ENCODE assay signal across 19 cellular contexts in the genomic region with DNA sequence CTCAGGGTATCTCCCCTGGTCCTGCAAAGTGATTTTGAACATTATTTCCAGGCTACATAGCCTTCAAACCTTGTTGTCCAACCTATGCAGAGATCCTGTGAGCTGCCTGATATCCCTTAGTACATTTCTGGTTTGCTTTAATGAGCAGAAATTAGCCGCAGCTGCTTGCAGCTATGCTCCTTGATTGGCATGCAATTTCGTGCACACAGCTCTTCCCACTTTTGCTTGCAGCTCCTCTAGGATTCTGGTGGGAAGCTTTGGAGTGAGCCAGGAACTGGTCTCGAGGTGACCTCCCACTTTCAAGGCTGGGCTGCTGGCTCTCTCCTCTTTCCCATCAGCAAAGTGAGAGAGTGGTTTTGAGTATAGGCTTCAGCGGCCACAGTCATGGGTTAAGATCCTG. TPM values are rescaled to one million over a fixed set of nuclear protein-coding genes. Genes with fewer than 3 reads are reported as not detected.
DNase-seq lines count a peak whose midpoint lies in the region; TF ChIP-seq lines count a peak whose summit lies in the region.
"Had no signal": no experiment of that assay in that cellular context is flagged by ENCODE, and none has a peak within 500 bp of the region (broad histone marks: within the 10 kb centered on the region; RNA-seq: fewer than 3 reads in every experiment).

No MANE protein-coding gene starts in this region.

- peaks cover 9% of the 10 kb centered on the region for H3K27me3 Mint-ChIP-seq in activated CD4-positive, alpha-beta T cell treated with anti-CD3 and anti-CD28 coated beads, Interleukin-2, amount 10 ng/mL, durations not matched to agents 7 days and 5 days
- H3K27me3 Mint-ChIP-seq in H9 (ENCODE audit: low read depth) = peaks cover 31% of the 10 kb centered on the region

- no peak for TF ChIP-seq CTCF in H9 (conservative IDR thresholded peaks at IDR 0.05)
- no peak for TF ChIP-seq CTCF in stomach (IDR thresholded peaks at IDR 0.05)

- H3K4me3 ChIP-seq in mesenchymal stem cell (ENCODE audit: insufficient read depth in 1 of 2, low read depth in 1 of 2, low read length in 2 of 2) = no peak overlapping the region
- H3K4me3 ChIP-seq in stomach = no peak overlapping the region
- H3K4me3 ChIP-seq: A549; BLaER1 treated with 17β-estradiol and CSF1 and Interleukin-3, amounts not matched to agents 10 nM and 100 nM; GM23248 had no signal

- no peak overlapping the region for H3T11ph ChIP-seq in H9 (ENCODE audit: low read length)

- no peaks in the 10 kb centered on the region for H3K9me3 Mint-ChIP-seq in activated CD4-positive, alpha-beta T cell treated with anti-CD3 and anti-CD28 coated beads, Interleukin-2, amount 10 ng/mL, durations not matched to agents 7 days and 5 days
- H3K9me3 Mint-ChIP-seq in H9 = no peaks in the 10 kb centered on the region; a peak in 2 of 5 replicates

- H4K5ac ChIP-seq in H9 (ENCODE audit: insufficient read length, low read depth, low read length) = no peak overlapping the region

- H4K91ac ChIP-seq in mesenchymal stem cell (ENCODE audit: low read length) = no peak overlapping the region
- H4K91ac ChIP-seq in H9 (ENCODE audit: insufficient read length, low read depth, low read length) = no peak overlapping the region

- H3K23me2 ChIP-seq in H9 (ENCODE audit: insufficient read length, low read depth, low read length, poor library complexity, severe bottlenecking) = no peaks in the 10 kb centered on the region

- no peak for TF ChIP-seq EP300 in stomach (IDR thresholded peaks at IDR 0.05)

- H3K36me3 ChIP-seq in mesenchymal stem cell (ENCODE audit: control insufficient read depth in 1 of 2, insufficient read depth in 2 of 2, low read depth in 1 of 2, low read length in 2 of 2) (no peaks in the 10 kb centered on the region), stomach (no peaks in the 10 kb centered on the region)
- H3K36me3 ChIP-seq: BE2C had no signal

- peaks cover 0 to 82% of the 10 kb centered on the region in 2 experiments for H3K27me3 ChIP-seq in mesenchymal stem cell (ENCODE audit: control insufficient read depth in 1 of 2, insufficient read depth in 1 of 2, low read length in 2 of 2)
- no peaks in the 10 kb centered on the region for H3K27me3 ChIP-seq in H9 (ENCODE audit: insufficient read depth, low read length)
- H3K27me3 ChIP-seq in stomach = peaks cover 0 to 23% (median 0%) of the 10 kb centered on the region in 3 donors
- H3K27me3 ChIP-seq: BE2C; BLaER1 treated with 17β-estradiol and CSF1 and Interleukin-3, amounts not matched to agents 10 nM and 100 nM had no signal

- H2AFZ ChIP-seq in mesenchymal stem cell (ENCODE audit: low read depth, low read length) (no peak overlapping the region), H9 (ENCODE audit: low read length) (no peak overlapping the region)
- H2AFZ ChIP-seq: GM23248 had no signal

- H2BK20ac ChIP-seq in H9 (ENCODE audit: low read depth, low read length, poor library complexity, severe bottlenecking) = no peak overlapping the region

- DNase-seq in activated CD4-positive, alpha-beta T cell treated with anti-CD3 and anti-CD28 coated beads, Interleukin-2, amount 10 ng/mL, durations not matched to agents 7 days and 5 days = no peak
- DNase-seq in activated CD4-positive, alpha-beta T cell treated with anti-CD3 and anti-CD28 coated beads, Interleukin-2, amount 50 U/mL, for 4 hours = no peak
- DNase-seq in RPMI7951 (ENCODE audit: low read depth) (peak; percentile 19), mesenchymal stem cell (no peak), H9 (no peak), stomach (no peak)
- DNase-seq: 8988T; ACHN; AML-193; BE2C; Calu3; CD4-positive, alpha-beta memory T cell; COR-L47; DMS53; DMS79 treated with DMSO at 0.1 percent for 48 hours; GM23248; H7 had no signal

- H3K27ac Mint-ChIP-seq in activated CD4-positive, alpha-beta T cell treated with anti-CD3 and anti-CD28 coated beads, Interleukin-2, amount 10 ng/mL, durations not matched to agents 7 days and 5 days = peak overlapping the region; percentile 4
- H3K27ac Mint-ChIP-seq in H9 = no peak overlapping the region; a peak in 1 of 7 replicates
- H3K27ac Mint-ChIP-seq: CD4-positive, alpha-beta memory T cell had no signal

- no peak overlapping the region for H3K4ac ChIP-seq in mesenchymal stem cell (ENCODE audit: low read depth in 1 of 2, low read length in 2 of 2)
- no peak overlapping the region for H3K4ac ChIP-seq in H9 (ENCODE audit: low read depth, low read length)

- no peaks in the 10 kb centered on the region for H3K79me2 ChIP-seq in H9 (ENCODE audit: insufficient read depth, low read length)

- H2BK5ac ChIP-seq in mesenchymal stem cell (ENCODE audit: low read depth, low read length, poor library complexity, severe bottlenecking) (no peak overlapping the region), H9 (ENCODE audit: insufficient read length, low read length) (no peak overlapping the region)

- no peaks in the 10 kb centered on the region for H3K9me3 ChIP-seq in mesenchymal stem cell (ENCODE audit: control insufficient read depth, low read length)
- H3K9me3 ChIP-seq in H9 (ENCODE audit: control insufficient read depth, low read depth, low read length) = no peaks in the 10 kb centered on the region
- no peaks in the 10 kb centered on the region for H3K9me3 ChIP-seq in stomach
- H3K9me3 ChIP-seq: A549, BE2C had no signal

- H3K4me1 Mint-ChIP-seq in activated CD4-positive, alpha-beta T cell treated with anti-CD3 and anti-CD28 coated beads, Interleukin-2, amount 10 ng/mL, durations not matched to agents 7 days and 5 days = no peaks in the 10 kb centered on the region
- H3K4me1 Mint-ChIP-seq in H9 = peaks cover 14 to 19% of the 10 kb centered on the region in 2 experiments
- H3K4me1 Mint-ChIP-seq: CD4-positive, alpha-beta memory T cell had no signal

- H3K4me1 ChIP-seq in mesenchymal stem cell (ENCODE audit: control insufficient read depth, insufficient read depth, low read depth, low read length) (no peaks in the 10 kb centered on the region), H9 (ENCODE audit: insufficient read depth, low read length) (no peaks in the 10 kb centered on the region; the same call in 1 of the 2 replicates), stomach (no peaks in the 10 kb centered on the region)
- H3K4me1 ChIP-seq: A549, BE2C had no signal

- no peak overlapping the region for H3K56ac ChIP-seq in H9 (ENCODE audit: insufficient read length, low read depth, low read length)

- H2BK15ac ChIP-seq in mesenchymal stem cell (ENCODE audit: low read depth, poor library complexity, severe bottlenecking) = no peak overlapping the region
- no peak overlapping the region for H2BK15ac ChIP-seq in H9 (ENCODE audit: low read depth, low read length)

- H2BK120ac ChIP-seq in mesenchymal stem cell (ENCODE audit: low read depth, low read length) = no peak overlapping the region
- no peak overlapping the region for H2BK120ac ChIP-seq in H9 (ENCODE audit: low read depth, low read length, poor library complexity, severe bottlenecking)

- no peak overlapping the region for H2AK5ac ChIP-seq in mesenchymal stem cell (ENCODE audit: low read length, severe bottlenecking)
- H2AK5ac ChIP-seq in H9 (ENCODE audit: insufficient read length, low read length) = no peak overlapping the region

- WGBS in mesenchymal stem cell = 72% methylated on average over 3 of the region's 4 CpGs
- WGBS in H9 (ENCODE audit: extremely low coverage, insufficient read length, low lambda C conversion rate) = no CpG with 5 or more reads among the region's 4 CpGs
- WGBS in stomach, 5 donors = 71 to 84% (median 74%) methylated on average over 4 of the region's 4 CpGs

- H3K14ac ChIP-seq in mesenchymal stem cell (ENCODE audit: low read length in 2 of 2) (no peak overlapping the region), H9 (ENCODE audit: insufficient read depth, low read length) (no peak overlapping the region)

- H2BK12ac ChIP-seq in mesenchymal stem cell (ENCODE audit: low read length in 2 of 2) (no peak overlapping the region), H9 (ENCODE audit: insufficient read length, low read depth, low read length) (no peak overlapping the region)

- H3K23ac ChIP-seq in mesenchymal stem cell (ENCODE audit: low read length in 2 of 2) = no peak overlapping the region
- H3K23ac ChIP-seq in H9 (ENCODE audit: insufficient read length, low read depth, low read length) = no peak overlapping the region

- no peaks in the 10 kb centered on the region for H4K20me1 ChIP-seq in H9 (ENCODE audit: control insufficient read depth, insufficient read depth, insufficient read length)
- H4K20me1 ChIP-seq: BLaER1 treated with 17β-estradiol and CSF1 and Interleukin-3, amounts not matched to agents 10 nM and 100 nM had no signal

- TF ChIP-seq POLR2A in stomach (IDR thresholded peaks at IDR 0.05) = no peak

- no peak overlapping the region for H3K4me3 Mint-ChIP-seq in activated CD4-positive, alpha-beta T cell treated with anti-CD3 and anti-CD28 coated beads, Interleukin-2, amount 10 ng/mL, durations not matched to agents 7 days and 5 days
- no peak overlapping the region for H3K4me3 Mint-ChIP-seq in H9
- H3K4me3 Mint-ChIP-seq: CD4-positive, alpha-beta memory T cell had no signal

- CTCF ChIA-PET in activated CD4-positive, alpha-beta T cell treated with anti-CD3 and anti-CD28 coated beads, Interleukin-2, amount 10 ng/mL, durations not matched to agents 7 days and 5 days (lab: Charles Lee) = interaction anchor here (0.8 to 2.3 kb wide), 2 partner anchors 16 to 24 kb away, joined by 3 to 10 read pairs; no protein-coding TSS in a partner anchor

- no peaks in the 10 kb centered on the region for H3K79me1 ChIP-seq in mesenchymal stem cell (replicated peaks; ENCODE audit: low read length, poor library complexity, severe bottlenecking)
- no peaks in the 10 kb centered on the region for H3K79me1 ChIP-seq in H9 (ENCODE audit: insufficient read depth, low read depth, low read length, poor library complexity, severe bottlenecking)

- POLR2A ChIA-PET in activated CD4-positive, alpha-beta T cell treated with anti-CD3 and anti-CD28 coated beads, Interleukin-2, amount 10 ng/mL, durations not matched to agents 7 days and 5 days (lab: Charles Lee) = no interaction called here

- H3K18ac ChIP-seq in mesenchymal stem cell (ENCODE audit: low read depth in 1 of 2, low read length in 2 of 2) = no peak overlapping the region
- H3K18ac ChIP-seq in H9 (ENCODE audit: insufficient read length, low read depth, low read length) = no peak overlapping the region

- H3K36me3 Mint-ChIP-seq in activated CD4-positive, alpha-beta T cell treated with anti-CD3 and anti-CD28 coated beads, Interleukin-2, amount 10 ng/mL, durations not matched to agents 7 days and 5 days (ENCODE audit: low read depth) = no peaks in the 10 kb centered on the region
- H3K36me3 Mint-ChIP-seq in H9 (ENCODE audit: insufficient read depth in 1 of 3, low read depth in 3 of 3) = no peaks in the 10 kb centered on the region; a peak in 1 of 7 replicates
- H3K36me3 Mint-ChIP-seq: CD4-positive, alpha-beta memory T cell had no signal

- H4K8ac ChIP-seq in mesenchymal stem cell (ENCODE audit: low read length) (peak overlapping the region; percentile 16), H9 (replicated peaks; ENCODE audit: insufficient read length, low read depth, low read length) (no peak overlapping the region)

- no peak overlapping the region for H3K4me2 ChIP-seq in mesenchymal stem cell (ENCODE audit: low read length, poor library complexity, severe bottlenecking)
- H3K4me2 ChIP-seq in H9 (ENCODE audit: insufficient read depth, insufficient read length, low read length) = no peak overlapping the region
- H3K4me2 ChIP-seq: A549 had no signal

- H3K9ac ChIP-seq in mesenchymal stem cell (ENCODE audit: low read length) = no peak overlapping the region
- no peak overlapping the region for H3K9ac ChIP-seq in H9 (ENCODE audit: extremely low read depth, insufficient read length, low read length)
- H3K9ac ChIP-seq: BLaER1 treated with 17β-estradiol and CSF1 and Interleukin-3, amounts not matched to agents 10 nM and 100 nM; GM23248 had no signal

- intact Hi-C loops in stomach (cut with DNase I; ENCODE audit: low total_unique reads) = no loop called here

- H3K27ac ChIP-seq in mesenchymal stem cell (ENCODE audit: low read length, poor library complexity, severe bottlenecking) (no peak overlapping the region), H9 (ENCODE audit: insufficient read length, low read depth, low read length) (no peak overlapping the region), stomach (no peak overlapping the region)
- H3K27ac ChIP-seq: A549; BLaER1 treated with 17β-estradiol and CSF1 and Interleukin-3, amounts not matched to agents 10 nM and 100 nM; GM23248 had no signal

RNA-seq across cellular contexts. Expression of a gene that starts 45.8 kb away (rescaled TPM):
- total RNA-seq in activated CD4-positive, alpha-beta T cell treated with anti-CD3 and anti-CD28 coated beads, Interleukin-2, amount 10 ng/mL, durations not matched to agents 7 days and 5 days = 10 to 100 TPM; 30.2 to 35.4 TPM
- 167 and 187 TPM in 2 replicates for total RNA-seq in RPMI7951 (2014; rRNA removed; shearing (Covaris generic))
- polyA plus RNA-seq in mesenchymal stem cell (2013, experiment 1 of 2) = 96.7 TPM
- polyA plus RNA-seq in mesenchymal stem cell (2013, experiment 2 of 2) = 101 TPM
- total RNA-seq in H9 (2021) = 65.2 and 67.9 TPM in 2 replicates
- total RNA-seq in stomach = 100 to 1,000 TPM in 1 of 5 donors, 10 to 100 TPM in 4; 26.1 to 243 (median 75.0) TPM
- polyA plus RNA-seq in stomach = 10 to 100 TPM; 63.6 to 94.9 (median 63.8) TPM
